In the genomic region with DNA sequence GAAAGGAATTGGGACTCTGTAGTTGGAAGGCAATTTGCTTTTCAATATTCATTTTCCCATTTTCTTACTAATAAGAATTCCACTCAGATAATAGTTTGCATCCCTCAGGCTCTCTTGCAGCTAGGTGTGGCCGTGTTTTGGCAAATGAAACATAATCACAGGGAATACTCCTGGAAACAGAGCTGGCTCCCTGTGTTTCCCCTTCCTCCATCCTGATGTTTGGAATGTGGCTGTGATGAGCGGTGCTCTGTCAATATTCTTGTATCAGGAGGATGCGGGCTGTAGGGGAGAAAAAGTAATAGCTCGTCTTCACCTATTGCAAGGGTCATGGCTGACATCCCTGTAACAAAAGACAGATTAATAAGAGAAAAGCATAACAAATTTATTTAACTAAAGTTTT, we compare ENCODE assay signal across 31 cellular contexts.
"Had no signal": no experiment of that assay in that cellular context is flagged by ENCODE, and none has a peak within 500 bp of the region (broad histone marks: within the 10 kb centered on the region; RNA-seq: fewer than 3 reads in every experiment).

No MANE protein-coding gene starts in this region.

- DNase-seq: activated effector memory CD4-positive, alpha-beta T cell treated with anti-CD3 and anti-CD28 coated beads, Interleukin-2, amount 50 U/mL, for 16 hours; activated effector memory CD4-positive, alpha-beta T cell treated with Interleukin-2 at 50 U/mL for 16 hours; activated gamma-delta T cell; activated gamma-delta T cell treated with Interleukin-2 at 50 U/mL for 16 hours; activated naive CD4-positive, alpha-beta T cell; activated naive CD4-positive, alpha-beta T cell treated with anti-CD3 and anti-CD28 coated beads for 36 hours; activated naive CD4-positive, alpha-beta T cell treated with anti-CD3 and anti-CD28 coated beads, Interleukin-2, amount 10 ng/mL, durations not matched to agents 7 days and 5 days; activated naive CD4-positive, alpha-beta T cell treated with anti-CD3 and anti-CD28 coated beads, Interleukin-2, amount 50 U/mL, for 16 hours; activated naive CD4-positive, alpha-beta T cell treated with Interleukin-2 at 50 U/mL for 16 hours; activated naive CD8-positive, alpha-beta T cell treated with anti-CD3 and anti-CD28 coated beads for 36 hours; activated naive CD8-positive, alpha-beta T cell treated with anti-CD3 and anti-CD28 coated beads, Interleukin-2, amount 10 ng/mL, durations not matched to agents 7 days and 5 days; activated naive CD8-positive, alpha-beta T cell treated with anti-CD3 and anti-CD28 coated beads, Interleukin-2, amount 50 U/mL, for 24 hours; activated T-cell treated with anti-CD3 and anti-CD28 coated beads, Interleukin-2, amount 50 U/mL, for 24 hours; activated T-cell treated with anti-CD3 and anti-CD28 coated beads, Interleukin-2, amount 50 U/mL, for 4 hours; activated T-cell treated with anti-CD3 and anti-CD28 coated beads, Interleukin-2, amount 50 U/mL, for 48 hours; activated T-cell treated with anti-CD3 and anti-CD28 coated beads, Interleukin-2, amount 50 U/mL, for 72 hours; adrenal gland; amniotic stem cell; amygdala; anterior cingulate cortex; aorta; body of pancreas; brain microvascular endothelial cell; caudate nucleus; central memory CD4-positive, alpha-beta T cell; cerebellar nuclear complex had no signal

- H3K9me3 ChIP-seq: adrenal gland, ascending aorta, body of pancreas, breast epithelium had no signal

- H3K36me3 ChIP-seq: adrenal gland, ascending aorta, brain microvascular endothelial cell, breast epithelium, cardiac muscle cell had no signal

- H3K4me3 ChIP-seq: adrenal gland, ascending aorta, body of pancreas, breast epithelium, cardiac muscle cell had no signal

- H3K4me1 ChIP-seq: adrenal gland, ascending aorta, body of pancreas, breast epithelium had no signal

- ATAC-seq: activated naive CD4-positive, alpha-beta T cell treated with anti-CD3 and anti-CD28 coated beads, Interleukin-2, amount 50 U/mL, for 72 hours; activated naive CD8-positive, alpha-beta T cell treated with anti-CD3 and anti-CD28 coated beads, Interleukin-2, amount 50 U/mL, for 24 hours; activated T-cell treated with anti-CD3 and anti-CD28 coated beads, Interleukin-2, amount 50 U/mL, for 4 hours; activated T-cell treated with anti-CD3 and anti-CD28 coated beads, Interleukin-2, amount 50 U/mL, for 72 hours; activated T-helper 17 cell treated with anti-CD3 and anti-CD28 coated beads, Interleukin-2, amount 50 U/mL, for 72 hours; body of pancreas had no signal

- H3K27me3 ChIP-seq: adrenal gland, ascending aorta, body of pancreas, brain microvascular endothelial cell, breast epithelium, cardiac muscle cell had no signal
